ENCODE assay signal across 28 cellular contexts in the genomic region with DNA sequence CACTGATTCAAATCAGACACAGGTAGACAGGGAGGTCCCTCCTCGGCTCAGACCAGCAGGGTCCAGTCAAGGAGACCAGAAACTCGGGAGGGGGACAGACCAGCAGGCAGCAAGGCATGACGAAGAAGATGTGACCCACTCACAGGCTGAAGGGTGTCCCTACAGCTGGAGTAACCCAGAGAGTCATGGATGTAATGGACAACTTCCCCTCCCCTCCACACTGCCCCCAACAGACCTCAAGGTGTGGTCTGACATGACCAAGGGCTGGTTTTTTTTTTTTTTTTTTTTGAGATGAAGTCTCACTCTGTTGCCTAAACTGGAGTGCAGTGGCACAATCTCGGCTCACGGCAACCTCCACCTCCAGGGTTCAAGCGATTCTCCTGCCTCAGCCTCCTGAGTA. TPM values are rescaled to one million over a fixed set of nuclear protein-coding genes. Genes with fewer than 3 reads are reported as not detected.
DNase-seq lines count a peak whose midpoint lies in the region; ATAC-seq, FAIRE-seq and TF ChIP-seq lines count a peak whose summit lies in the region.
"Had no signal": no experiment of that assay in that cellular context is flagged by ENCODE, and none has a peak within 500 bp of the region (broad histone marks: within the 10 kb centered on the region; RNA-seq: fewer than 3 reads in every experiment).

No MANE protein-coding gene starts in this region.

- H3K36me3 Mint-ChIP-seq in WTC11 = no peaks in the 10 kb centered on the region
- H3K36me3 Mint-ChIP-seq: CD14-positive monocyte had no signal

- no peaks in the 10 kb centered on the region for H3K27me3 Mint-ChIP-seq in WTC11 (ENCODE audit: low read depth)
- H3K27me3 Mint-ChIP-seq: CD4-positive, alpha-beta memory T cell; CD4-positive, CD25-positive, alpha-beta regulatory T cell; CD8-positive, alpha-beta memory T cell had no signal

- TF ChIP-seq CTCF in WTC11 (IDR thresholded peaks at IDR 0.05) (no peak), bronchial epithelial cell (IDR thresholded peaks at IDR 0.05; ENCODE audit: insufficient read depth, low read length, severe bottlenecking) (no peak)

- H3K27ac Mint-ChIP-seq in WTC11 = no peak overlapping the region

- H3K4me3 ChIP-seq in bronchial epithelial cell (ENCODE audit: low read depth, low read length) = no peak overlapping the region
- H3K4me3 ChIP-seq: BLaER1, GM12878 had no signal

- DNase-seq in Right ventricle myocardium inferior (ENCODE audit: missing footprints) (peak; percentile 3), left cardiac atrium (no peak), WTC11 (ENCODE audit: low spot score) (no peak), bronchial epithelial cell (ENCODE audit: low read depth) (no peak), posterior cingulate gyrus (no peak), HuH-7.5 (ENCODE audit: low spot score) (no peak)
- DNase-seq: 8988T; ACHN; BE2C; C1 segment of cervical spinal cord; CD4-positive, alpha-beta memory T cell; CD4-positive, CD25-positive, alpha-beta regulatory T cell; CD8-positive, alpha-beta memory T cell; COR-L47; DMS 273 treated with DMSO at 0.1 percent for 48 hours; DMS153; DMS53; DMS79; DND-41; EL; GDM1 had no signal

- no peaks in the 10 kb centered on the region for H3K4me1 Mint-ChIP-seq in WTC11

- intact Hi-C loops in Right ventricle myocardium inferior (cut with DNase I) (no loop called here), left cardiac atrium (cut with DNase I) (no loop called here), posterior cingulate gyrus (cut with DNase I) (no loop called here)

- peak; percentile 77 for FAIRE-seq in bronchial epithelial cell (lab: Jason Lieb, UNC)
- FAIRE-seq: A204.1, GM12878, GM12892, GM18507 had no signal

- CTCF ChIA-PET in WTC11 (lab: Charles Lee) = interaction anchor here (0.7 to 1.6 kb wide), 2 partner anchors 20 to 31 kb away, joined by 3 to 5 read pairs; no protein-coding TSS in a partner anchor

- H3K27me3 ChIP-seq in bronchial epithelial cell (ENCODE audit: control insufficient read depth, insufficient read depth, low read length) = no peaks in the 10 kb centered on the region
- H3K27me3 ChIP-seq: BE2C, BLaER1 had no signal

- POLR2A ChIA-PET in WTC11 (lab: Charles Lee) = interaction anchor here (0.6 kb wide), 1 partner anchor 39 kb away, joined by 4 read pairs; no protein-coding TSS in a partner anchor

- no peak for ATAC-seq in Right ventricle myocardium inferior
- no peak for ATAC-seq in left cardiac atrium
- peak; percentile 52 for ATAC-seq in WTC11
- no peak for ATAC-seq in HG02884 (IDR thresholded peaks at IDR 0.05; ENCODE audit: unreplicated experiment)
- ATAC-seq: GM12878 had no signal

- no peak overlapping the region for H3K4me3 Mint-ChIP-seq in WTC11
- H3K4me3 Mint-ChIP-seq: CD14-positive monocyte; CD4-positive, alpha-beta memory T cell; CD8-positive, alpha-beta memory T cell had no signal

- no peaks in the 10 kb centered on the region for H3K36me3 ChIP-seq in bronchial epithelial cell (ENCODE audit: control insufficient read depth, insufficient read depth, low read length)
- H3K36me3 ChIP-seq: BE2C, BLaER1 had no signal

- no peaks in the 10 kb centered on the region for H3K9me3 Mint-ChIP-seq in WTC11
- H3K9me3 Mint-ChIP-seq: CD14-positive monocyte; CD4-positive, CD25-positive, alpha-beta regulatory T cell; CD8-positive, alpha-beta memory T cell had no signal

TF ChIP-seq in WTC11, 78 proteins besides CTCF, POLR2A, EP300 and RAD21:
- no peak for TF ChIP-seq GABPB1 (CRISPR knock-in tag; IDR thresholded peaks at IDR 0.05)
- TF ChIP-seq TEAD1 (CRISPR knock-in tag; IDR thresholded peaks at IDR 0.05) = no peak
- no peak for TF ChIP-seq CREM (CRISPR knock-in tag; IDR thresholded peaks at IDR 0.05)
- TF ChIP-seq, protein P1, sequence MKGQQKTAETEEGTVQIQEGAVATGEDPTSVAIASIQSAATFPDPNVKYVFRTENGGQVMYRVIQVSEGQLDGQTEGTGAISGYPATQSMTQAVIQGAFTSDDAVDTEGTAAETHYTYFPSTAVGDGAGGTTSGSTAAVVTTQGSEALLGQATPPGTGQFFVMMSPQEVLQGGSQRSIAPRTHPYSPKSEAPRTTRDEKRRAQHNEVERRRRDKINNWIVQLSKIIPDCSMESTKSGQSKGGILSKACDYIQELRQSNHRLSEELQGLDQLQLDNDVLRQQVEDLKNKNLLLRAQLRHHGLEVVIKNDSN (CRISPR knock-in tag; IDR thresholded peaks at IDR 0.05) = no peak
- TF ChIP-seq ZNF263 (CRISPR knock-in tag; IDR thresholded peaks at IDR 0.05; ENCODE audit: low read depth) = no peak
TF ChIP-seq in WTC11: peak in this region for 0.

RNA-seq across cellular contexts. Expression of a gene that starts 34.1 kb away (rescaled TPM):
- total RNA-seq in Right ventricle myocardium inferior = not detected
- total RNA-seq in left cardiac atrium = under 1 TPM; 0.35 to 0.37 TPM
- total RNA-seq in WTC11 (2021) = 3.2 to 4.5 TPM (median 3.5 TPM) in 3 replicates
- 0.53 and 0.64 TPM in 2 replicates for total RNA-seq in bronchial epithelial cell

RNA-seq across cellular contexts. Expression of a gene that starts 43.7 kb away (rescaled TPM):
- total RNA-seq in Right ventricle myocardium inferior = 0.57 TPM
- total RNA-seq in left cardiac atrium = 1 to 10 TPM in 1 of 2 donors, under 1 TPM in 1; 0.47 to 2.6 TPM
- total RNA-seq in WTC11 (2021) = 42.9 to 45.1 TPM (median 44.5 TPM) in 3 replicates
- total RNA-seq in bronchial epithelial cell = 5.5 and 5.6 TPM in 2 replicates

RNA-seq across cellular contexts. Expression of a gene that starts 46.3 kb away (rescaled TPM):
- total RNA-seq in Right ventricle myocardium inferior = 0.30 TPM
- total RNA-seq in left cardiac atrium = under 1 TPM; 0.32 to 0.71 TPM
- 7.9 to 10.6 TPM (median 10.1 TPM) in 3 replicates for total RNA-seq in WTC11 (2021)
- under 0.01 and 0.13 TPM in 2 replicates for total RNA-seq in bronchial epithelial cell

RNA-seq across cellular contexts. Expression of a gene that starts 55.6 kb away (rescaled TPM):
- 6.5 TPM for total RNA-seq in Right ventricle myocardium inferior
- total RNA-seq in left cardiac atrium = 1 to 10 TPM; 2.7 to 2.9 TPM
- 10.2 to 11.9 TPM (median 11.1 TPM) in 3 replicates for total RNA-seq in WTC11 (2021)
- total RNA-seq in bronchial epithelial cell = 0.38 and 0.79 TPM in 2 replicates

RNA-seq across cellular contexts. Expression of a gene that starts 59.1 kb away (rescaled TPM):
- total RNA-seq in Right ventricle myocardium inferior = 4.5 TPM
- 1 to 10 TPM; 5.8 to 7.5 TPM for total RNA-seq in left cardiac atrium
- 19.8 to 23.0 TPM (median 21.9 TPM) in 3 replicates for total RNA-seq in WTC11 (2021)
- 3.2 and 3.7 TPM in 2 replicates for total RNA-seq in bronchial epithelial cell
